ENCODE assay signal across 1 cellular context in genomic region chr4:140239311-140239710, GRCh38.
TF ChIP-seq lines count a peak whose summit lies in the region.

No MANE protein-coding gene starts in this region.

TF ChIP-seq in WTC11, 78 proteins besides CTCF, POLR2A, EP300 and RAD21 (continued from another document):
- TF ChIP-seq, protein P1, sequence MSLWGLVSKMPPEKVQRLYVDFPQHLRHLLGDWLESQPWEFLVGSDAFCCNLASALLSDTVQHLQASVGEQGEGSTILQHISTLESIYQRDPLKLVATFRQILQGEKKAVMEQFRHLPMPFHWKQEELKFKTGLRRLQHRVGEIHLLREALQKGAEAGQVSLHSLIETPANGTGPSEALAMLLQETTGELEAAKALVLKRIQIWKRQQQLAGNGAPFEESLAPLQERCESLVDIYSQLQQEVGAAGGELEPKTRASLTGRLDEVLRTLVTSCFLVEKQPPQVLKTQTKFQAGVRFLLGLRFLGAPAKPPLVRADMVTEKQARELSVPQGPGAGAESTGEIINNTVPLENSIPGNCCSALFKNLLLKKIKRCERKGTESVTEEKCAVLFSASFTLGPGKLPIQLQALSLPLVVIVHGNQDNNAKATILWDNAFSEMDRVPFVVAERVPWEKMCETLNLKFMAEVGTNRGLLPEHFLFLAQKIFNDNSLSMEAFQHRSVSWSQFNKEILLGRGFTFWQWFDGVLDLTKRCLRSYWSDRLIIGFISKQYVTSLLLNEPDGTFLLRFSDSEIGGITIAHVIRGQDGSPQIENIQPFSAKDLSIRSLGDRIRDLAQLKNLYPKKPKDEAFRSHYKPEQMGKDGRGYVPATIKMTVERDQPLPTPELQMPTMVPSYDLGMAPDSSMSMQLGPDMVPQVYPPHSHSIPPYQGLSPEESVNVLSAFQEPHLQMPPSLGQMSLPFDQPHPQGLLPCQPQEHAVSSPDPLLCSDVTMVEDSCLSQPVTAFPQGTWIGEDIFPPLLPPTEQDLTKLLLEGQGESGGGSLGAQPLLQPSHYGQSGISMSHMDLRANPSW (CRISPR knock-in tag; conservative IDR thresholded peaks at IDR 0.05; ENCODE audit: low read depth) = no peak
- TF ChIP-seq ZNF317 (CRISPR knock-in tag; IDR thresholded peaks at IDR 0.05; ENCODE audit: borderline replicate concordance, low read depth) (no peak), ZNF396 (CRISPR knock-in tag; IDR thresholded peaks at IDR 0.05; ENCODE audit: borderline replicate concordance) (no peak), FOXP4 (CRISPR knock-in tag; IDR thresholded peaks at IDR 0.05) (no peak), NFE2L1 (CRISPR knock-in tag; IDR thresholded peaks at IDR 0.05) (no peak), JUN (CRISPR knock-in tag; IDR thresholded peaks at IDR 0.05) (no peak), FOXK1 (CRISPR knock-in tag; IDR thresholded peaks at IDR 0.05) (no peak), SP1 (CRISPR knock-in tag; conservative IDR thresholded peaks at IDR 0.05) (no peak)
- TF ChIP-seq, protein P2, sequence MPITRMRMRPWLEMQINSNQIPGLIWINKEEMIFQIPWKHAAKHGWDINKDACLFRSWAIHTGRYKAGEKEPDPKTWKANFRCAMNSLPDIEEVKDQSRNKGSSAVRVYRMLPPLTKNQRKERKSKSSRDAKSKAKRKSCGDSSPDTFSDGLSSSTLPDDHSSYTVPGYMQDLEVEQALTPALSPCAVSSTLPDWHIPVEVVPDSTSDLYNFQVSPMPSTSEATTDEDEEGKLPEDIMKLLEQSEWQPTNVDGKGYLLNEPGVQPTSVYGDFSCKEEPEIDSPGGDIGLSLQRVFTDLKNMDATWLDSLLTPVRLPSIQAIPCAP (CRISPR knock-in tag; IDR thresholded peaks at IDR 0.05) = no peak
